ENCODE assay signal across 14 cellular contexts in the genomic region with DNA sequence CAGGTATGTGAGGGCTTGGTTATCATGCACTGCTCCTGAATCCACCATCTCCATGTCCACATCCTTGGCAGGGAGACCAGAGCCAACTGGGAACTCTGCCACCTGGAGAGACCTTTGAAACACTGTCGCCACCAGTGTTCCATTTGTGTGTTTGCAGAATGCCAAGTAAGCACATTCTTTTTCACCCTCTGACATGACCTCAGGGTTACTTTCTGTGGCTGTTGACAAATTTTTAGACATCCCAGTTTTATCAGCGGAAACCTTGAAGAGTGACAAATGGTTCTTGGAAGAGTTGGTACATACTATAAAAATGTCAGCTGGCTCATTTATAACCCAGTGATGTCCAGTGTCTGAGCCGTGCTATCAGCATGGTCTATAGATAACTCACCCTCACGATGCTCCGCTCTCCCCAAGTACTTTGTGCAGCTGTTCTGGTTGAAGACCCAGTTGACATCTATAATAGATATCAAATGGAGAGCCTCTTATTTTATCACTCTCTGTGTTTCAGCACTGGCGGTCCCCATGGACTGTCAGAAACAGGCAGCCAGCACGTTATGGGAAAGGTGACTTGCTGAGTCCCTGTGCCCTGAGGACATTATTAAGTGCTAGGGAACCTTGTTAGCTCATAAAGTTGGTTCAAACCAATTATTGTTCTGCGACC.
DNase-seq lines count a peak whose midpoint lies in the region; ATAC-seq and TF ChIP-seq lines count a peak whose summit lies in the region.
"Had no signal": no experiment of that assay in that cellular context is flagged by ENCODE, and none has a peak within 500 bp of the region (broad histone marks: within the 10 kb centered on the region; RNA-seq: fewer than 3 reads in every experiment).

No MANE protein-coding gene starts in this region.

- intact Hi-C loops in body of pancreas (cut with DNase I) (no loop called here), mucosa of descending colon (cut with DNase I, micrococcal nuclease) (no loop called here)

- DNase-seq in A172 (ENCODE audit: low spot score) (peak; percentile 80), NCI-H1092 treated with DMSO at 0.1 percent for 48 hours (lab: John Stamatoyannopoulos, UW) (peak; percentile 94), body of pancreas (peak; percentile 73 to 79 (median 76)), mucosa of descending colon (peak in 2 of 3 donors; percentile 36 to 61), HAP-1 (ENCODE audit: low spot score in 2 of 2) (no peak), RKO (ENCODE audit: low spot score) (no peak)
- DNase-seq in stimulated activated naive CD4-positive, alpha-beta T cell treated with Interleukin-2 at 50 U/mL for 16 hours (lab: John Stamatoyannopoulos, UW), result no peak
- DNase-seq: activated naive CD4-positive, alpha-beta T cell treated with anti-CD3 and anti-CD28 coated beads for 36 hours; foreskin keratinocyte; NCI-H2227 treated with DMSO at 0.1 percent for 48 hours; ovary had no signal

- H3K27me3 ChIP-seq in body of pancreas (no peaks in the 10 kb centered on the region), HAP-1 (ENCODE audit: low read depth) (no peaks in the 10 kb centered on the region)
- H3K27me3 ChIP-seq: foreskin keratinocyte, ovary had no signal

- no peak for TF ChIP-seq POLR2A in body of pancreas (IDR thresholded peaks at IDR 0.05)

- WGBS in body of pancreas, 2 donors, result 28 to 33% methylated on average over 8 of the region's 8 CpGs

- H3K36me3 ChIP-seq in body of pancreas (replicated peaks in 1 of 2; ENCODE audit: insufficient read depth in 1 of 2, low read depth in 2 of 2), result no peaks in the 10 kb centered on the region
- no peaks in the 10 kb centered on the region for H3K36me3 ChIP-seq in mucosa of descending colon (ENCODE audit: low read depth)
- no peaks in the 10 kb centered on the region for H3K36me3 ChIP-seq in HAP-1 (replicated peaks)
- H3K36me3 ChIP-seq: ovary had no signal

- peaks cover 23% of the 10 kb centered on the region for H3K4me1 ChIP-seq in body of pancreas
- H3K4me1 ChIP-seq in mucosa of descending colon (ENCODE audit: low read depth), result peaks cover 4% of the 10 kb centered on the region
- no peaks in the 10 kb centered on the region for H3K4me1 ChIP-seq in HAP-1
- H3K4me1 ChIP-seq: foreskin keratinocyte had no signal

- peak; percentile 87 for ATAC-seq in body of pancreas
- ATAC-seq in mucosa of descending colon, result no peak
- ATAC-seq in HG03135 (IDR thresholded peaks at IDR 0.05; ENCODE audit: unreplicated experiment), result no peak
- ATAC-seq: foreskin keratinocyte, Panc1 had no signal

- no peaks in the 10 kb centered on the region for H3K9me3 ChIP-seq in body of pancreas
- no peaks in the 10 kb centered on the region for H3K9me3 ChIP-seq in mucosa of descending colon
- no peaks in the 10 kb centered on the region for H3K9me3 ChIP-seq in HAP-1
- H3K9me3 ChIP-seq: ovary had no signal

- H3K27ac ChIP-seq in body of pancreas, result no peak overlapping the region
- H3K27ac ChIP-seq: foreskin keratinocyte, HL-60, ovary had no signal

- no peak overlapping the region for H3K4me3 ChIP-seq in body of pancreas
- no peak overlapping the region for H3K4me3 ChIP-seq in mucosa of descending colon
- no peak overlapping the region for H3K4me3 ChIP-seq in HAP-1
- H3K4me3 ChIP-seq: ovary had no signal

- peak in 3 of 7 experiments; percentile 7 to 31 (median 19) for TF ChIP-seq CTCF in body of pancreas (IDR thresholded peaks at IDR 0.05)
- no peak for TF ChIP-seq CTCF in mucosa of descending colon (IDR thresholded peaks at IDR 0.05)

- in situ Hi-C loops in HAP-1 (cut with MboI; ENCODE audit: low sequenced_read_pairs), result no loop called here

Comparison
In these comparisons a context has a peak if more than half of its experiments do, and no peak if none do; other contexts are left out.
1. DNase-seq: peak in A172 (single experiment), NCI-H1092 treated with DMSO at 0.1 percent for 48 hours (single experiment), body of pancreas (4 of 4) and mucosa of descending colon (2 of 3); none in stimulated activated naive CD4-positive, alpha-beta T cell treated with Interleukin-2 at 50 U/mL for 16 hours (single experiment), HAP-1 (0 of 2) and RKO (single experiment).